ENCODE assay signal across 16 cellular contexts in genomic region chr17:12296120-12296727, GRCh38.
DNase-seq lines count a peak whose midpoint lies in the region; ATAC-seq and TF ChIP-seq lines count a peak whose summit lies in the region.
"Had no signal": no experiment of that assay in that cellular context is flagged by ENCODE, and none has a peak within 500 bp of the region (broad histone marks: within the 10 kb centered on the region; RNA-seq: fewer than 3 reads in every experiment).

No MANE protein-coding gene starts in this region.

- H3K36me3 ChIP-seq in esophagus muscularis mucosa, result no peaks in the 10 kb centered on the region
- no peaks in the 10 kb centered on the region for H3K36me3 ChIP-seq in WERI-Rb-1

- DNase-seq in EH (ENCODE audit: low read depth) (peak; percentile 57), NCI-H446 treated with DMSO at 0.1 percent for 48 hours (lab: John Stamatoyannopoulos, UW) (peak; percentile 14), esophagus muscularis mucosa (ENCODE audit: extremely low spot score) (no peak), nephron progenitor cell (peak; percentile 22), NCI-H2029 (lab: John Stamatoyannopoulos, UW) (no peak), activated gamma-delta T cell treated with Interleukin-2 at 50 U/mL for 16 hours (no peak), WERI-Rb-1 (no peak)
- DNase-seq: activated CD4-positive, CD25-positive, alpha-beta regulatory T cell treated with anti-CD3 and anti-CD28 coated beads, Interleukin-2, amount 50 U/mL, for 72 hours; activated T-cell treated with anti-CD3 and anti-CD28 coated beads for 4 hours; AML-193; DMS153; T-helper 1 cell had no signal

- no peak for TF ChIP-seq POLR2A in esophagus muscularis mucosa (IDR thresholded peaks at IDR 0.05; ENCODE audit: low read depth)

- H3K27me3 ChIP-seq in esophagus muscularis mucosa (no peaks in the 10 kb centered on the region), WERI-Rb-1 (ENCODE audit: insufficient read depth, low read depth, severe bottlenecking) (no peaks in the 10 kb centered on the region)

- H3K9me3 Mint-ChIP-seq in nephron progenitor cell, result no peaks in the 10 kb centered on the region
- H3K9me3 Mint-ChIP-seq: mesothelial cell of epicardium; stimulated activated effector memory CD8-positive, alpha-beta T cell treated with anti-CD3 and anti-CD28 coated beads, Interleukin-12 subunit alpha, Interleukin-12 subunit beta, amount 100 ng/mL, for 72 hours had no signal

- H3K27ac Mint-ChIP-seq in nephron progenitor cell, result no peak overlapping the region
- H3K27ac Mint-ChIP-seq: mesothelial cell of epicardium; stimulated activated effector memory CD8-positive, alpha-beta T cell treated with anti-CD3 and anti-CD28 coated beads, Interleukin-12 subunit alpha, Interleukin-12 subunit beta, amount 100 ng/mL, for 72 hours had no signal

- 34% methylated on average over 7 of the region's 7 CpGs for WGBS in esophagus muscularis mucosa

- TF ChIP-seq CTCF in esophagus muscularis mucosa (IDR thresholded peaks at IDR 0.05) (no peak), nephron progenitor cell (IDR thresholded peaks at IDR 0.05) (no peak), WERI-Rb-1 (IDR thresholded peaks at IDR 0.05; ENCODE audit: low read depth, low read length) (no peak)

- no peak for ATAC-seq in HG02884 (IDR thresholded peaks at IDR 0.05; ENCODE audit: unreplicated experiment)
- ATAC-seq: Panc1; stimulated activated effector memory CD8-positive, alpha-beta T cell treated with anti-CD3 and anti-CD28 coated beads, Interleukin-12 subunit alpha, Interleukin-12 subunit beta, amount 100 ng/mL, for 72 hours had no signal

- no peaks in the 10 kb centered on the region for H3K27me3 Mint-ChIP-seq in nephron progenitor cell (ENCODE audit: low read depth, poor library complexity)

- H3K4me3 ChIP-seq in esophagus muscularis mucosa, result no peak overlapping the region
- no peak overlapping the region for H3K4me3 ChIP-seq in WERI-Rb-1 (ENCODE audit: low read depth, low read length)

- H3K4me1 Mint-ChIP-seq in nephron progenitor cell, result peaks cover 21% of the 10 kb centered on the region
- H3K4me1 Mint-ChIP-seq: stimulated activated effector memory CD8-positive, alpha-beta T cell treated with anti-CD3 and anti-CD28 coated beads, Interleukin-12 subunit alpha, Interleukin-12 subunit beta, amount 100 ng/mL, for 72 hours had no signal

- intact Hi-C loops in esophagus muscularis mucosa (cut with DNase I), result no loop called here

- no peak for TF ChIP-seq EP300 in esophagus muscularis mucosa (IDR thresholded peaks at IDR 0.05)

- H3K4me1 ChIP-seq in esophagus muscularis mucosa, result peaks cover 3 to 24% (median 19%) of the 10 kb centered on the region in 4 donors

- H3K9me3 ChIP-seq in esophagus muscularis mucosa (no peaks in the 10 kb centered on the region), WERI-Rb-1 (ENCODE audit: severe bottlenecking) (no peaks in the 10 kb centered on the region)

- H3K27ac ChIP-seq in esophagus muscularis mucosa (replicated peaks in 1 of 4), result peak overlapping the region; percentile 7 to 62 (median 33)
- no peak overlapping the region for H3K27ac ChIP-seq in WERI-Rb-1

- no peaks in the 10 kb centered on the region for H3K36me3 Mint-ChIP-seq in nephron progenitor cell (ENCODE audit: low read depth)
- H3K36me3 Mint-ChIP-seq: mesothelial cell of epicardium; stimulated activated effector memory CD8-positive, alpha-beta T cell treated with anti-CD3 and anti-CD28 coated beads, Interleukin-12 subunit alpha, Interleukin-12 subunit beta, amount 100 ng/mL, for 72 hours had no signal

- H3K4me3 Mint-ChIP-seq in nephron progenitor cell, result no peak overlapping the region
- H3K4me3 Mint-ChIP-seq: mesothelial cell of epicardium; stimulated activated effector memory CD8-positive, alpha-beta T cell treated with anti-CD3 and anti-CD28 coated beads, Interleukin-12 subunit alpha, Interleukin-12 subunit beta, amount 100 ng/mL, for 72 hours had no signal

Comparison
In these comparisons a context has a peak if more than half of its experiments do, and no peak if none do; other contexts are left out.
1. DNase-seq: peak in EH (single experiment), NCI-H446 treated with DMSO at 0.1 percent for 48 hours (single experiment) and nephron progenitor cell (single experiment); none in esophagus muscularis mucosa (single experiment), NCI-H2029 (single experiment), activated gamma-delta T cell treated with Interleukin-2 at 50 U/mL for 16 hours (single experiment) and WERI-Rb-1 (single experiment).